In the genomic region with DNA sequence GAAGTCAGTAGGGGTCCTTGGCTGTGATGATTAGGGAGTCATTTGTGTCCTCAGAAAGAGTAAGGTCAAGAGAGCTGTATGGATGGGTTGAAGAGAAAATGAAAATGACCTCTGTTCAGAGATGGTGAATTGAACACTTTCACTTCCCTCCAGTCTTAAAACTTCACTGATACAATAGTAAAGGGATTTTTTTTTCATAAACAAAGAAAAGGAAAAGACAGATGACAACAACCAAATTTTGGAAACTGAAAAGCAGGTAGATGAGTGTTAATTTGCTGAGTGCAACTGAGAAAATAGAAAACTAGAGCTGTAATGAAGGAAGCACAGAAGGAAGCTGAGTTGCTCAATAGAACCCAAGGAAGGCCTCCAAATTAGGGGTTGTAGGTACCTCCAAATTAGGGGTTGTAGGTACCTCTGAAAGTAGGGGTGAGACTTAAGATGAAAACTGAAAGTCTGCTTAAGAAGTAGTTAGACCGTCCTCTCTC, we compare ENCODE assay signal across 9 cellular contexts. TPM values are rescaled to one million over a fixed set of nuclear protein-coding genes. Genes with fewer than 3 reads are reported as not detected.
DNase-seq lines count a peak whose midpoint lies in the region; ATAC-seq lines count a peak whose summit lies in the region.
"Had no signal": no experiment of that assay in that cellular context is flagged by ENCODE, and none has a peak within 500 bp of the region (broad histone marks: within the 10 kb centered on the region; RNA-seq: fewer than 3 reads in every experiment).

No MANE protein-coding gene starts in this region.

- H3K36me3 Mint-ChIP-seq in activated naive CD4-positive, alpha-beta T cell treated with anti-CD3 and anti-CD28 coated beads, Interleukin-2, amount 50 U/mL, for 72 hours: peaks cover 14 to 25% of the 10 kb centered on the region in 2 donors

- ATAC-seq in GM18858 (IDR thresholded peaks at IDR 0.05; ENCODE audit: unreplicated experiment) (peak; percentile 97), GM21367 (IDR thresholded peaks at IDR 0.05; ENCODE audit: unreplicated experiment) (peak; percentile 98), HG03066 (IDR thresholded peaks at IDR 0.05; ENCODE audit: low read depth, unreplicated experiment) (peak; percentile 99)
- ATAC-seq in activated naive CD4-positive, alpha-beta T cell treated with anti-CD3 and anti-CD28 coated beads, Interleukin-2, amount 50 U/mL, for 72 hours: peak; percentile 68 to 70

- peaks cover 7 to 8% of the 10 kb centered on the region in 2 donors for H3K9me3 Mint-ChIP-seq in activated naive CD4-positive, alpha-beta T cell treated with anti-CD3 and anti-CD28 coated beads, Interleukin-2, amount 50 U/mL, for 72 hours

- peak overlapping the region; percentile 40 to 86 for H3K27ac Mint-ChIP-seq in activated naive CD4-positive, alpha-beta T cell treated with anti-CD3 and anti-CD28 coated beads, Interleukin-2, amount 50 U/mL, for 72 hours

- no peak for DNase-seq in activated naive CD4-positive, alpha-beta T cell treated with anti-CD3 and anti-CD28 coated beads, Interleukin-2, amount 50 U/mL, for 72 hours (ENCODE audit: low spot score in 2 of 2)
- DNase-seq in NCI-H1092 (lab: John Stamatoyannopoulos, UW) (no peak), SIG-M5 treated with dmso at 0.1 percent for 504 hours (lab: John Stamatoyannopoulos, UW; ENCODE audit: unreplicated experiment) (no peak)
- no peak for DNase-seq in stimulated activated CD4-positive, alpha-beta T cell treated with anti-CD3 and anti-CD28 coated beads, Interleukin-12 subunit alpha, Interleukin-12 subunit beta, amount 100 ng/mL, for 4 hours
- DNase-seq in stimulated activated naive CD4-positive, alpha-beta T cell treated with Interleukin-2 at 50 U/mL for 16 hours (lab: John Stamatoyannopoulos, UW): no peak
- DNase-seq: anterior cingulate cortex had no signal

RNA-seq across cellular contexts. Expression of a gene that starts 14.8 kb away (rescaled TPM):
- total RNA-seq in activated naive CD4-positive, alpha-beta T cell treated with anti-CD3 and anti-CD28 coated beads, Interleukin-2, amount 50 U/mL, for 72 hours: 100 to 1,000 TPM; 125 to 221 TPM
